8 cellular contexts compared by ENCODE assay signal in the genomic region with DNA sequence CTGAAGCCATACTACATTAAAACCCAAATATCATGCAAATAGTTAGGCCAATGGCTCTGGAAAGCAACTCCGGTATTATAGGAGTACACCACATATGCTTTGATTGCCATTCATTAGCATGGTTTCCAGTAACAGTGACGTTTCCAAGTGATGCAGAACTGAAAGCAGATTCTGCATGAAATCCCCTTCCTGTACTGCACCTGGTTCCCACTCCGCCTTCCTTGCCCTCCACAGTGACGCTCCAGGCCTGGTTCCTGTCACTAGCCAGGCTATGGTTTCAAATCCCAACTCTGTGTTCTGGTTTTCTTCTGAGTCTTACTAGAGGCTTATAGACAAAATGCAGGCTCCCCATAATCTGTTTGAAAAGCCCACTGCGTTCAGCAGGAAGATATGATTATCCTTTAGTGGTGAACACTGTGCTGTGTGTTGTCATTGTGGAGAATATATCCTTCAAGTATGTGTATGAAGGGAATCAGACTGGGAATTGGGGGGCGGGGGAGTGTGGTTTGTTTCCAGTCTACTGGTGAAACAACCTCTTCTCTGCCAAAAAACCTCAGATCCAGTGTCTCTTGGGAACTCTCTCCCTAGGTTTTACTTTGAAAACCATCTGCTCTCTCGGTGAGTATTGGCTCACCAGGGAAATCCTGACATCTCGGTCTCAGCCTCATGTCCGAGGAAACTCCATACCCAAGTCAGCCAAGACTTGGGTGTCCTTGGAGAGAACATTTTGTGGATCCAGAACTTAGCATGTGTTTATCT.
DNase-seq lines count a peak whose midpoint lies in the region; ATAC-seq, FAIRE-seq and TF ChIP-seq lines count a peak whose summit lies in the region.

No MANE protein-coding gene starts in this region.

- peak; percentile 60 for ATAC-seq in GM21515 (IDR thresholded peaks at IDR 0.05; ENCODE audit: unreplicated experiment)
- peak; percentile 74 for ATAC-seq in HG03439 (IDR thresholded peaks at IDR 0.05; ENCODE audit: unreplicated experiment)

- intact Hi-C loops in uterus (cut with DNase I; ENCODE audit: low total_unique reads), result no loop called here
- intact Hi-C loops in colonic mucosa (cut with DNase I), result no loop called here

- H3K4me1 ChIP-seq in uterus (no peaks in the 10 kb centered on the region), colonic mucosa (no peaks in the 10 kb centered on the region)
- no peaks in the 10 kb centered on the region for H3K4me1 ChIP-seq in effector memory CD4-positive, alpha-beta T cell (ENCODE audit: control insufficient read depth, insufficient read depth, low read length, poor library complexity, severe bottlenecking)

- TF ChIP-seq CTCF in uterus (IDR thresholded peaks at IDR 0.05) (no peak), colonic mucosa (IDR thresholded peaks at IDR 0.05) (no peak)

- H3K27me3 ChIP-seq in uterus, result no peaks in the 10 kb centered on the region
- H3K27me3 ChIP-seq in effector memory CD4-positive, alpha-beta T cell (replicated peaks; ENCODE audit: control insufficient read depth, insufficient read depth, low read length, poor library complexity, severe bottlenecking), result no peaks in the 10 kb centered on the region
- no peaks in the 10 kb centered on the region for H3K27me3 ChIP-seq in colonic mucosa

- in situ Hi-C loops in G401 (cut with HindIII; ENCODE audit: low sequenced_read_pairs), result no loop called here

- no peak overlapping the region for H3K27ac ChIP-seq in uterus
- H3K27ac ChIP-seq in effector memory CD4-positive, alpha-beta T cell (ENCODE audit: insufficient read depth, low read length, poor library complexity, severe bottlenecking), result no peak overlapping the region
- H3K27ac ChIP-seq in colonic mucosa, result no peak overlapping the region

- H3K36me3 ChIP-seq in uterus (no peaks in the 10 kb centered on the region), colonic mucosa (no peaks in the 10 kb centered on the region)
- no peaks in the 10 kb centered on the region for H3K36me3 ChIP-seq in effector memory CD4-positive, alpha-beta T cell (ENCODE audit: control insufficient read depth, insufficient read depth, low read length)

- TF ChIP-seq POLR2A in uterus (IDR thresholded peaks at IDR 0.05), result no peak

- no peak overlapping the region for H3K9ac ChIP-seq in colonic mucosa (ENCODE audit: low read depth in 2 of 2, low read length in 2 of 2)

- no peak overlapping the region for H3K4me3 ChIP-seq in uterus
- H3K4me3 ChIP-seq in effector memory CD4-positive, alpha-beta T cell (ENCODE audit: insufficient read depth, low read depth, low read length, poor library complexity, severe bottlenecking), result no peak overlapping the region
- H3K4me3 ChIP-seq in colonic mucosa, result no peak overlapping the region

- peak; percentile 70 for FAIRE-seq in GM18507 (lab: Jason Lieb, UNC)

- no peaks in the 10 kb centered on the region for H3K9me3 ChIP-seq in uterus
- no peaks in the 10 kb centered on the region for H3K9me3 ChIP-seq in effector memory CD4-positive, alpha-beta T cell (ENCODE audit: control insufficient read depth, low read length)
- H3K9me3 ChIP-seq in colonic mucosa, result no peaks in the 10 kb centered on the region

- DNase-seq in GM18507 (ENCODE audit: extremely low spot score, insufficient read length, low read depth), result no peak
- DNase-seq in RPMI8226, result peak; percentile 61
- no peak for DNase-seq in uterus
- no peak for DNase-seq in effector memory CD4-positive, alpha-beta T cell
- DNase-seq in G401 (ENCODE audit: low spot score), result no peak
- DNase-seq in colonic mucosa, result no peak
